Comparison of ENCODE assay signal across 8 cellular contexts in genomic region chr2:230798769-230799399, GRCh38.
A peak's percentile ranks its signal among the peaks of the same experiment; 100 is the strongest.
DNase-seq lines count a peak whose midpoint lies in the region; ATAC-seq and TF ChIP-seq lines count a peak whose summit lies in the region.

No MANE protein-coding gene starts in this region.

- TF ChIP-seq POLR2A in esophagus squamous epithelium (IDR thresholded peaks at IDR 0.05) = no peak

- no peak overlapping the region for H3K4me2 ChIP-seq in parathyroid adenoma (ENCODE audit: low read length)

- H3K9ac ChIP-seq in parathyroid adenoma = no peak overlapping the region

- no peak overlapping the region for H3K4me3 ChIP-seq in AG04450 (ENCODE audit: low read depth, low read length)
- no peak overlapping the region for H3K4me3 ChIP-seq in WERI-Rb-1 (ENCODE audit: low read depth, low read length)
- H3K4me3 ChIP-seq in esophagus squamous epithelium = no peak overlapping the region
- H3K4me3 ChIP-seq in parathyroid adenoma (ENCODE audit: low read depth, low read length) = no peak overlapping the region

- TF ChIP-seq CTCF in AG04450 (IDR thresholded peaks at IDR 0.05; ENCODE audit: low read depth, low read length) = peak; percentile 75
- peak; percentile 33; the same call in 1 of the 2 replicates for TF ChIP-seq CTCF in WERI-Rb-1 (IDR thresholded peaks at IDR 0.05; ENCODE audit: low read depth, low read length)
- peak in 5 of 6 experiments; percentile 38 to 74 (median 59) for TF ChIP-seq CTCF in esophagus squamous epithelium (IDR thresholded peaks at IDR 0.05)
- peak; percentile 74 for TF ChIP-seq CTCF in parathyroid adenoma (IDR thresholded peaks at IDR 0.05)

- no peaks in the 10 kb centered on the region for H3K9me3 ChIP-seq in AG04450 (ENCODE audit: control insufficient read depth, insufficient read depth, low read length)
- no peaks in the 10 kb centered on the region for H3K9me3 ChIP-seq in WERI-Rb-1 (ENCODE audit: severe bottlenecking)
- no peaks in the 10 kb centered on the region for H3K9me3 ChIP-seq in esophagus squamous epithelium
- no peaks in the 10 kb centered on the region for H3K9me3 ChIP-seq in parathyroid adenoma (ENCODE audit: control insufficient read depth, low read length)

- H3K27ac ChIP-seq in AG04450 (ENCODE audit: low read depth, low read length) (no peak overlapping the region), WERI-Rb-1 (no peak overlapping the region), esophagus squamous epithelium (no peak overlapping the region), parathyroid adenoma (no peak overlapping the region)

- POLR2A ChIA-PET in AG04450 (lab: Yijun Ruan, JAX) = interaction anchor here (1.6 kb wide), 1 partner anchor 85 kb away, joined by 6 read pairs; no protein-coding TSS in a partner anchor

- ATAC-seq in HG03354 (IDR thresholded peaks at IDR 0.05; ENCODE audit: poor library complexity, severe bottlenecking, unreplicated experiment) = no peak
- no peak for ATAC-seq in HG02588 (IDR thresholded peaks at IDR 0.05; ENCODE audit: unreplicated experiment)

- 42 to 43% methylated on average over 4 of the region's 4 CpGs for WGBS in esophagus squamous epithelium, 2 donors

- intact Hi-C loops in esophagus squamous epithelium (cut with DNase I) = loop anchor here (5.0 to 10.0 kb wide), 2 partner anchors 87 to 184 kb away; partner anchors contain the start of gene CAB39

- H2AFZ ChIP-seq in parathyroid adenoma = no peak overlapping the region

- peaks cover 6% of the 10 kb centered on the region for H3K79me2 ChIP-seq in parathyroid adenoma

- H3K36me3 ChIP-seq in WERI-Rb-1 = peaks cover 13% of the 10 kb centered on the region
- H3K36me3 ChIP-seq in esophagus squamous epithelium = peaks cover 0 to 45% (median 5%) of the 10 kb centered on the region in 3 donors
- H3K36me3 ChIP-seq in parathyroid adenoma (ENCODE audit: control insufficient read depth, insufficient read depth, low read length) = no peaks in the 10 kb centered on the region

- H3K27me3 ChIP-seq in AG04450 (ENCODE audit: control insufficient read depth, insufficient read depth, low read length) = no peaks in the 10 kb centered on the region
- H3K27me3 ChIP-seq in WERI-Rb-1 (ENCODE audit: insufficient read depth, low read depth, severe bottlenecking) = no peaks in the 10 kb centered on the region
- H3K27me3 ChIP-seq in esophagus squamous epithelium = no peaks in the 10 kb centered on the region
- no peaks in the 10 kb centered on the region for H3K27me3 ChIP-seq in parathyroid adenoma (ENCODE audit: control insufficient read depth, insufficient read depth, low read length)

- DNase-seq in AG04450 (ENCODE audit: low read depth, low spot score) (no peak), GF-D8 (lab: John Stamatoyannopoulos, UW) (peak; percentile 32), NCI-H2029 treated with DMSO at 0.1 percent for 48 hours (lab: John Stamatoyannopoulos, UW) (peak; percentile 45), WERI-Rb-1 (peak; percentile 22), esophagus squamous epithelium (lab: John Stamatoyannopoulos, UW) (no peak)

- peaks cover 22 to 50% (median 42%) of the 10 kb centered on the region in 3 donors for H3K4me1 ChIP-seq in esophagus squamous epithelium
- H3K4me1 ChIP-seq in parathyroid adenoma = peaks cover 6% of the 10 kb centered on the region

- CTCF ChIA-PET in AG04450 (lab: Charles Lee) = interaction anchor here (0.5 to 3.2 kb wide), 51 partner anchors 8 to 791 kb away, joined by 3 to 50 read pairs (median 4); partner anchors contain the start of gene CAB39

Comparison
In these comparisons a context has a peak if more than half of its experiments do, and no peak if none do; other contexts are left out.
1. DNase-seq: peak in GF-D8 (single experiment), NCI-H2029 treated with DMSO at 0.1 percent for 48 hours (single experiment) and WERI-Rb-1 (single experiment); none in AG04450 (single experiment) and esophagus squamous epithelium (single experiment).
2. Peak in every context shown above with its lines, with median percentiles within 50 percentile points of each other: CTCF ChIP-seq.